Comparison of ENCODE assay signal across 1 cellular context in genomic region chr4:121009578-121010338, GRCh38.
TF ChIP-seq lines count a peak whose summit lies in the region.

No MANE protein-coding gene starts in this region.

TF ChIP-seq in WTC11, 78 proteins besides CTCF, POLR2A, EP300 and RAD21:
- TF ChIP-seq PRDM15 (CRISPR knock-in tag; IDR thresholded peaks at IDR 0.05) (no peak), E2F5 (CRISPR knock-in tag; IDR thresholded peaks at IDR 0.05) (no peak), MLX (CRISPR knock-in tag; IDR thresholded peaks at IDR 0.05) (no peak), ZNF317 (CRISPR knock-in tag; IDR thresholded peaks at IDR 0.05; ENCODE audit: borderline replicate concordance, low read depth) (no peak), ARID4B (CRISPR knock-in tag; IDR thresholded peaks at IDR 0.05; ENCODE audit: borderline replicate concordance) (no peak), ATF2 (CRISPR knock-in tag; IDR thresholded peaks at IDR 0.05; ENCODE audit: borderline replicate concordance, low read depth) (no peak), SMAD4 (CRISPR knock-in tag; IDR thresholded peaks at IDR 0.05) (no peak), MAX (CRISPR knock-in tag; IDR thresholded peaks at IDR 0.05) (no peak), ZMAT4 (CRISPR knock-in tag; IDR thresholded peaks at IDR 0.05) (no peak), OVOL2 (CRISPR knock-in tag; IDR thresholded peaks at IDR 0.05; ENCODE audit: borderline replicate concordance) (no peak)
